1 cellular context compared by ENCODE assay signal in genomic region chr11:77724639-77725038, GRCh38.
TF ChIP-seq lines count a peak whose summit lies in the region.

No MANE protein-coding gene starts in this region.

TF ChIP-seq in WTC11, 78 proteins besides CTCF, POLR2A, EP300 and RAD21:
- no peak for TF ChIP-seq NR3C1 (CRISPR knock-in tag; conservative IDR thresholded peaks at IDR 0.05; ENCODE audit: low read depth)
- TF ChIP-seq ARID4B (CRISPR knock-in tag; IDR thresholded peaks at IDR 0.05; ENCODE audit: borderline replicate concordance) = no peak
- TF ChIP-seq ZNF396 (CRISPR knock-in tag; IDR thresholded peaks at IDR 0.05; ENCODE audit: borderline replicate concordance) = no peak
- TF ChIP-seq GTF2I (CRISPR knock-in tag; conservative IDR thresholded peaks at IDR 0.05) = no peak
- TF ChIP-seq SMAD3 (CRISPR knock-in tag; IDR thresholded peaks at IDR 0.05; ENCODE audit: borderline replicate concordance) = no peak
- TF ChIP-seq NFE2L1 (CRISPR knock-in tag; IDR thresholded peaks at IDR 0.05) = no peak
- TF ChIP-seq AR (CRISPR knock-in tag; IDR thresholded peaks at IDR 0.05) = no peak
- TF ChIP-seq ZNF425 (CRISPR knock-in tag; conservative IDR thresholded peaks at IDR 0.05) = no peak
